25 cellular contexts compared by ENCODE assay signal in genomic region chr17:202501-202951, GRCh38. TPM values are rescaled to one million over a fixed set of nuclear protein-coding genes. Genes with fewer than 3 reads are reported as not detected.
DNase-seq lines count a peak whose midpoint lies in the region; ATAC-seq, FAIRE-seq and TF ChIP-seq lines count a peak whose summit lies in the region.
"Had no signal": no experiment of that assay in that cellular context is flagged by ENCODE, and none has a peak within 500 bp of the region (broad histone marks: within the 10 kb centered on the region; RNA-seq: fewer than 3 reads in every experiment).

No MANE protein-coding gene starts in this region.

- no peaks in the 10 kb centered on the region; the same call in 1 of the 2 replicates for H3K79me1 ChIP-seq in H1 (ENCODE audit: low read depth, low read length)
- H3K79me1 ChIP-seq in neuronal stem cell (ENCODE audit: low read depth, low read length): no peaks in the 10 kb centered on the region

- H2BK20ac ChIP-seq in H1 (ENCODE audit: low read length): 0 out of 2 replicates have a peak overlapping the region, but pooled peaks have one; percentile 48

- H3K14ac ChIP-seq in H1 (ENCODE audit: insufficient read length) (no peak overlapping the region), neuronal stem cell (ENCODE audit: low read length) (no peak overlapping the region)

- no peak overlapping the region for H3K23ac ChIP-seq in H1 (ENCODE audit: insufficient read length)
- H3K23ac ChIP-seq in neuronal stem cell (ENCODE audit: low read depth, low read length, poor library complexity): no peak overlapping the region

- H3K4me3 Mint-ChIP-seq in nephron (no peak overlapping the region), T-helper 17 cell (no peak overlapping the region)
- H3K4me3 Mint-ChIP-seq: CD4-positive, alpha-beta T cell; HFFc6 had no signal

- no peaks in the 10 kb centered on the region for H3K36me3 ChIP-seq in H1 (ENCODE audit: control insufficient read depth in 2 of 4, insufficient read depth in 4 of 4, low read length in 3 of 4)
- H3K36me3 ChIP-seq in sigmoid colon: no peaks in the 10 kb centered on the region
- H3K36me3 ChIP-seq in neuronal stem cell (replicated peaks in 1 of 2; ENCODE audit: control insufficient read depth in 2 of 2, insufficient read depth in 2 of 2, low read length in 2 of 2): no peaks in the 10 kb centered on the region

- no peak for ATAC-seq in T-helper 17 cell
- ATAC-seq: GM12878, HCT116 had no signal

- peaks cover 0 to 2% (median 2%) of the 10 kb centered on the region in 4 experiments; a peak in 1 of 7 replicates for H3K27me3 ChIP-seq in H1 (replicated peaks in 1 of 4; ENCODE audit: control insufficient read depth in 3 of 4, extremely low read depth in 1 of 4, insufficient read depth in 3 of 4, low read length in 3 of 4)
- peaks cover 0 to 35% (median 0%) of the 10 kb centered on the region in 3 donors for H3K27me3 ChIP-seq in sigmoid colon
- peaks cover 0 to 39% (median 0%) of the 10 kb centered on the region in 3 experiments for H3K27me3 ChIP-seq in neuronal stem cell (ENCODE audit: control insufficient read depth in 3 of 3, insufficient read depth in 3 of 3, low read depth in 1 of 3, low read length in 3 of 3)

- H2AK5ac ChIP-seq in H1 (ENCODE audit: low read depth, low read length) (no peak overlapping the region; the same call in 1 of the 2 replicates), neuronal stem cell (ENCODE audit: low read depth, low read length) (no peak overlapping the region)

- H3K27ac ChIP-seq in H1 (ENCODE audit: low read depth, low read length) (no peak overlapping the region), sigmoid colon (no peak overlapping the region), neuronal stem cell (replicated peaks; ENCODE audit: low read length) (no peak overlapping the region)
- H3K27ac ChIP-seq: 22Rv1, A549, C4-2B, GM23248, HL-60 had no signal

- no peak overlapping the region for H2AFZ ChIP-seq in H1 (ENCODE audit: low read length)
- no peak overlapping the region for H2AFZ ChIP-seq in neuronal stem cell (ENCODE audit: low read length)
- H2AFZ ChIP-seq: GM23248 had no signal

- H2BK15ac ChIP-seq in H1 (ENCODE audit: low read length): no peak overlapping the region
- no peak overlapping the region for H2BK15ac ChIP-seq in neuronal stem cell (ENCODE audit: low read length)

- TF ChIP-seq EP300 in H1 (IDR thresholded peaks at IDR 0.05; ENCODE audit: borderline replicate concordance in 1 of 2, low read depth in 2 of 2, low read length in 2 of 2) (no peak), sigmoid colon (IDR thresholded peaks at IDR 0.05) (no peak)

- H3K4me1 ChIP-seq in H1 (replicated peaks in 1 of 4; ENCODE audit: control insufficient read depth in 3 of 4, insufficient read depth in 4 of 4, low read length in 3 of 4) (peaks cover 0 to 17% (median 7%) of the 10 kb centered on the region in 4 experiments; a peak in 6 of 7 replicates), sigmoid colon (peaks cover 0 to 13% (median 4%) of the 10 kb centered on the region in 4 donors), neuronal stem cell (ENCODE audit: control insufficient read depth in 2 of 2, insufficient read depth in 1 of 2, low read depth in 1 of 2, low read length in 2 of 2) (peaks cover 2 to 13% of the 10 kb centered on the region in 2 donors)
- H3K4me1 ChIP-seq: A549 had no signal

- H4K8ac ChIP-seq in H1 (ENCODE audit: extremely low read depth, insufficient read depth, low read length) (no peak overlapping the region), neuronal stem cell (ENCODE audit: low read depth, low read length) (no peak overlapping the region)

- no peaks in the 10 kb centered on the region for H3K79me2 ChIP-seq in H1 (ENCODE audit: control insufficient read depth in 1 of 2, insufficient read depth in 2 of 2, low read length in 2 of 2)

- POLR2A ChIA-PET in H1 (lab: Charles Lee; ENCODE audit: partially characterized antibody): interaction anchor here (0.6 kb wide), 1 partner anchor 542 kb away, joined by 3 read pairs; no protein-coding TSS in a partner anchor

- peaks cover 12% of the 10 kb centered on the region for H3K9me3 Mint-ChIP-seq in nephron
- H3K9me3 Mint-ChIP-seq: CD4-positive, alpha-beta T cell had no signal

- H3K4me3 ChIP-seq in H1 (ENCODE audit: extremely low read depth in 1 of 4, insufficient read depth in 2 of 4, low read depth in 3 of 4, low read length in 4 of 4) (no peak overlapping the region), sigmoid colon (no peak overlapping the region), neuronal stem cell (ENCODE audit: low read length in 2 of 2) (peak overlapping the region in 1 of 2 donors; percentile 17)
- H3K4me3 ChIP-seq: A549, GM12878, GM23248 had no signal

- no peak overlapping the region for H3K56ac ChIP-seq in H1 (replicated peaks; ENCODE audit: insufficient read length, low read depth, low read length)

- H3K23me2 ChIP-seq in H1 (ENCODE audit: low read depth, low read length): no peaks in the 10 kb centered on the region

- intact Hi-C loops in sigmoid colon (cut with DNase I): no loop called here

- H3K9me3 ChIP-seq in H1 (ENCODE audit: insufficient read depth in 2 of 2, low read depth in 1 of 2, low read length in 1 of 2): peaks cover 4 to 9% of the 10 kb centered on the region in 2 experiments; a peak in 2 of 4 replicates
- no peaks in the 10 kb centered on the region for H3K9me3 ChIP-seq in sigmoid colon
- H3K9me3 ChIP-seq in T-helper 17 cell (ENCODE audit: control insufficient read depth, low read length, poor library complexity, severe bottlenecking): no peaks in the 10 kb centered on the region
- H3K9me3 ChIP-seq in neuronal stem cell (replicated peaks in 1 of 2; ENCODE audit: control insufficient read depth in 2 of 2, insufficient read depth in 1 of 2, low read depth in 1 of 2, low read length in 2 of 2): peaks cover 0 to 2% of the 10 kb centered on the region in 2 donors

- H2BK12ac ChIP-seq in H1 (ENCODE audit: low read depth, low read length) (no peak overlapping the region), neuronal stem cell (ENCODE audit: low read length) (no peak overlapping the region)

- no peak overlapping the region for H4K5ac ChIP-seq in H1 (ENCODE audit: insufficient read length, low read depth, low read length)

- CTCF ChIA-PET in H1 (lab: Charles Lee; ENCODE audit: partially characterized antibody): interaction anchor here (1.4 to 2.2 kb wide), 3 partner anchors 9 to 53 kb away, joined by 3 to 5 read pairs (median 5); no protein-coding TSS in a partner anchor

- FAIRE-seq in H1 (lab: Jason Lieb, UNC): no peak
- FAIRE-seq: A549, GM12878, H54 had no signal

- H2BK120ac ChIP-seq in H1 (replicated peaks; ENCODE audit: low read depth, low read length) (no peak overlapping the region), neuronal stem cell (ENCODE audit: low read depth, low read length) (no peak overlapping the region)

- no peaks in the 10 kb centered on the region for H4K20me1 ChIP-seq in H1 (replicated peaks in 1 of 2; ENCODE audit: control insufficient read depth in 1 of 2, insufficient read depth in 2 of 2, low read length in 2 of 2)

- no peak for TF ChIP-seq RAD21 in H1 (IDR thresholded peaks at IDR 0.05 in 1 of 2, conservative IDR thresholded peaks at IDR 0.05 in 1 of 2; ENCODE audit: low read depth in 2 of 2, low read length in 2 of 2)

- H2BK5ac ChIP-seq in H1 (ENCODE audit: low read depth, low read length): no peak overlapping the region
- no peak overlapping the region for H2BK5ac ChIP-seq in neuronal stem cell (ENCODE audit: low read length)

- H3K18ac ChIP-seq in H1 (ENCODE audit: extremely low read depth, low read length) (no peak overlapping the region), neuronal stem cell (ENCODE audit: low read length) (no peak overlapping the region)

- H3K36me3 Mint-ChIP-seq in nephron (ENCODE audit: low read depth): peaks cover 14% of the 10 kb centered on the region
- H3K36me3 Mint-ChIP-seq in T-helper 17 cell (ENCODE audit: low read depth): no peaks in the 10 kb centered on the region

- TF ChIP-seq CTCF in H1 (IDR thresholded peaks at IDR 0.05; ENCODE audit: control extremely low read depth in 1 of 3, insufficient read depth in 1 of 3, low read depth in 1 of 3, low read length in 3 of 3) (no peak), nephron (IDR thresholded peaks at IDR 0.05; ENCODE audit: unreplicated experiment in 3 of 3) (no peak), sigmoid colon (IDR thresholded peaks at IDR 0.05) (no peak)

- H3K4me2 ChIP-seq in H1 (ENCODE audit: insufficient read depth in 1 of 2, low read depth in 2 of 2, low read length in 2 of 2) (no peak overlapping the region), neuronal stem cell (ENCODE audit: insufficient read depth, low read length, poor library complexity, severe bottlenecking) (no peak overlapping the region)
- H3K4me2 ChIP-seq: A549 had no signal

- no peak for TF ChIP-seq POLR2A in H1 (IDR thresholded peaks at IDR 0.05; ENCODE audit: control extremely low read depth in 1 of 2, low read depth in 2 of 2, low read length in 2 of 2)
- TF ChIP-seq POLR2A in sigmoid colon (IDR thresholded peaks at IDR 0.05): no peak

- 86% methylated on average over 23 of the region's 23 CpGs; no CpG with 5 or more reads in 1 of the 2 experiments for WGBS in H1 (ENCODE audit: extremely low coverage in 1 of 2, insufficient coverage in 1 of 2, insufficient read length in 1 of 2, insufficient replicate concordance in 2 of 2, low coverage in 1 of 2, low lambda C conversion rate in 2 of 2, missing lambda C conversion rate in 1 of 2), 2 experiments
- 79 to 82% methylated on average over 23 of the region's 23 CpGs for WGBS in sigmoid colon, 2 donors
- no CpG with 5 or more reads among the region's 23 CpGs for WGBS in neuronal stem cell (ENCODE audit: extremely low coverage in 2 of 2, insufficient read length in 2 of 2, insufficient replicate concordance in 1 of 2), 2 donors

- H3K4me1 Mint-ChIP-seq in nephron (peaks cover 36% of the 10 kb centered on the region), T-helper 17 cell (no peaks in the 10 kb centered on the region)

- H4K91ac ChIP-seq in H1 (replicated peaks; ENCODE audit: insufficient read length, low read length) (no peak overlapping the region), neuronal stem cell (ENCODE audit: low read depth, low read length, poor library complexity) (no peak overlapping the region)

- H3K9ac ChIP-seq in H1 (replicated peaks in 1 of 4; ENCODE audit: extremely low read depth in 1 of 4, low read depth in 3 of 4, low read length in 3 of 4) (no peak overlapping the region), neuronal stem cell (ENCODE audit: low read depth, low read length, poor library complexity) (no peak overlapping the region)
- H3K9ac ChIP-seq: GM23248 had no signal

- no peak overlapping the region for H3K4ac ChIP-seq in H1 (replicated peaks; ENCODE audit: insufficient read length, low read depth, low read length)
- H3K4ac ChIP-seq in neuronal stem cell (ENCODE audit: low read length): no peak overlapping the region

- peak; percentile 8 for DNase-seq in activated naive CD4-positive, alpha-beta T cell treated with anti-CD3 and anti-CD28 coated beads, Interleukin-2, amount 50 U/mL, for 16 hours
- DNase-seq in activated naive CD4-positive, alpha-beta T cell treated with Interleukin-2 at 50 U/mL for 16 hours: no peak
- no peak for DNase-seq in H1 (ENCODE audit: low read depth in 1 of 2, low spot score in 2 of 2)
- peak; percentile 56 for DNase-seq in sigmoid colon
- no peak for DNase-seq in T-helper 17 cell
- no peak for DNase-seq in neuronal stem cell (ENCODE audit: low spot score)
- no peak for DNase-seq in NCI-H1436 (lab: John Stamatoyannopoulos, UW)
- DNase-seq: AML-193; CD4-positive, alpha-beta T cell; DMS153; DMS79; GF-D8; GM23248; HFFc6; IMR-90 had no signal

- H3K27me3 Mint-ChIP-seq in nephron (ENCODE audit: low read depth): peaks cover 9% of the 10 kb centered on the region
- peaks cover 30% of the 10 kb centered on the region for H3K27me3 Mint-ChIP-seq in T-helper 17 cell

- H3K27ac Mint-ChIP-seq in nephron (peak overlapping the region in 2 of 3 experiments; percentile 40 to 49), T-helper 17 cell (no peak overlapping the region)
- H3K27ac Mint-ChIP-seq: CD4-positive, alpha-beta T cell; HFFc6 had no signal

RNA-seq across cellular contexts. Expression of gene DOC2B, which starts 21.1 kb away (rescaled TPM):
- 3.3 and 4.0 TPM in 2 replicates for total RNA-seq in H1 (2021; fragmentation: NEBNext Ultra II Directional; extraction: Animal tissue kit (Norgen Biotek cat#: 25700))
- polyA plus RNA-seq in H1 (2011; rRNA removed): 1.3 and 1.8 TPM in 2 replicates
- polyA plus RNA-seq in H1 (2011; cell fraction: cytosol; rRNA removed): 2.2 TPM
- polyA plus RNA-seq in H1 (2011; cell fraction: nucleus; rRNA removed): 2.5 TPM
- 1.0 to 1.7 TPM (median 1.5 TPM) in 4 replicates for polyA plus RNA-seq in H1 (2012, experiment 1 of 2)
- polyA plus RNA-seq in H1 (2012, experiment 2 of 2): 1.3 TPM
- 1.3 TPM for polyA plus RNA-seq in H1 (2013, experiment 1 of 2)
- polyA plus RNA-seq in H1 (2013, experiment 2 of 2): 1.1 TPM
- polyA minus RNA-seq in H1 (2011; rRNA and poly(A)+ RNA removed): 1.9 and 3.6 TPM in 2 replicates
- polyA minus RNA-seq in H1 (2011; cell fraction: cytosol; rRNA and poly(A)+ RNA removed): 2.5 TPM
- 3.1 TPM for polyA minus RNA-seq in H1 (2011; cell fraction: nucleus; rRNA and poly(A)+ RNA removed)
- 10 to 100 TPM in 1 of 4 donors, 1 to 10 TPM in 3; 2.5 to 12.5 (median 6.9) TPM for total RNA-seq in sigmoid colon
- polyA plus RNA-seq in sigmoid colon: 1 to 10 TPM in 2 of 3 donors, under 1 TPM in 1; 0.46 to 7.4 (median 1.2) TPM
- total RNA-seq in T-helper 17 cell: under 1 TPM; 0.18 to 0.40 TPM
- polyA plus RNA-seq in neuronal stem cell (2013, experiment 1 of 2): 5.0 TPM
- polyA plus RNA-seq in neuronal stem cell (2013, experiment 2 of 2): 4.9 TPM
- total RNA-seq: GM12878, GM23248, HFFc6, HT1080, IMR-90 had no signal
- polyA plus RNA-seq: BJ, GM12878, IMR-90 had no signal

Comparison
In these comparisons a context has a peak if more than half of its experiments do, and no peak if none do; other contexts are left out.
1. DNase-seq: peak in activated naive CD4-positive, alpha-beta T cell treated with anti-CD3 and anti-CD28 coated beads, Interleukin-2, amount 50 U/mL, for 16 hours (single experiment) and sigmoid colon (single experiment); none in activated naive CD4-positive, alpha-beta T cell treated with Interleukin-2 at 50 U/mL for 16 hours (single experiment), H1 (0 of 2), T-helper 17 cell (0 of 3), neuronal stem cell (single experiment) and NCI-H1436 (single experiment).